ENCODE assay signal across 1 cellular context in genomic region chr12:70165450-70165849, GRCh38.
TF ChIP-seq lines count a peak whose summit lies in the region.

No MANE protein-coding gene starts in this region.

TF ChIP-seq in K562, 482 proteins besides CTCF, POLR2A, EP300 and RAD21 (continued from another document):
- TF ChIP-seq FOXM1 (IDR thresholded peaks at IDR 0.05; ENCODE audit: low read depth) (0 out of 2 replicates have a peak, but pooled peaks have one; percentile 33), FOXM1 (CRISPR knock-in tag; IDR thresholded peaks at IDR 0.05; ENCODE audit: low read depth) (no peak), GABPB1 (CRISPR knock-in tag; IDR thresholded peaks at IDR 0.05) (no peak), ZNF124 (CRISPR knock-in tag; IDR thresholded peaks at IDR 0.05) (no peak), TAL1 (IDR thresholded peaks at IDR 0.05) (peak; percentile 74), FOS (IDR thresholded peaks at IDR 0.05; ENCODE audit: extremely low read depth, insufficient read length) (no peak), CHD4 (IDR thresholded peaks at IDR 0.05; ENCODE audit: insufficient read depth, insufficient replicate concordance, low read depth, low read length, poor library complexity, severe bottlenecking) (no peak), ZEB2 (IDR thresholded peaks at IDR 0.05) (no peak), RBM22 (IDR thresholded peaks at IDR 0.05; ENCODE audit: low read depth, low read length, poor library complexity, severe bottlenecking) (no peak), SPI1 (IDR thresholded peaks at IDR 0.05; ENCODE audit: borderline replicate concordance, low read depth, low read length) (peak; percentile 91), SLC30A9 (CRISPR knock-in tag; IDR thresholded peaks at IDR 0.05) (no peak), SRSF3 (IDR thresholded peaks at IDR 0.05; ENCODE audit: insufficient read depth, low read length) (no peak)
- TF ChIP-seq, protein P1, sequence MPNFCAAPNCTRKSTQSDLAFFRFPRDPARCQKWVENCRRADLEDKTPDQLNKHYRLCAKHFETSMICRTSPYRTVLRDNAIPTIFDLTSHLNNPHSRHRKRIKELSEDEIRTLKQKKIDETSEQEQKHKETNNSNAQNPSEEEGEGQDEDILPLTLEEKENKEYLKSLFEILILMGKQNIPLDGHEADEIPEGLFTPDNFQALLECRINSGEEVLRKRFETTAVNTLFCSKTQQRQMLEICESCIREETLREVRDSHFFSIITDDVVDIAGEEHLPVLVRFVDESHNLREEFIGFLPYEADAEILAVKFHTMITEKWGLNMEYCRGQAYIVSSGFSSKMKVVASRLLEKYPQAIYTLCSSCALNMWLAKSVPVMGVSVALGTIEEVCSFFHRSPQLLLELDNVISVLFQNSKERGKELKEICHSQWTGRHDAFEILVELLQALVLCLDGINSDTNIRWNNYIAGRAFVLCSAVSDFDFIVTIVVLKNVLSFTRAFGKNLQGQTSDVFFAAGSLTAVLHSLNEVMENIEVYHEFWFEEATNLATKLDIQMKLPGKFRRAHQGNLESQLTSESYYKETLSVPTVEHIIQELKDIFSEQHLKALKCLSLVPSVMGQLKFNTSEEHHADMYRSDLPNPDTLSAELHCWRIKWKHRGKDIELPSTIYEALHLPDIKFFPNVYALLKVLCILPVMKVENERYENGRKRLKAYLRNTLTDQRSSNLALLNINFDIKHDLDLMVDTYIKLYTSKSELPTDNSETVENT (CRISPR knock-in tag; IDR thresholded peaks at IDR 0.05): no peak
